17 cellular contexts compared by ENCODE assay signal in the genomic region with DNA sequence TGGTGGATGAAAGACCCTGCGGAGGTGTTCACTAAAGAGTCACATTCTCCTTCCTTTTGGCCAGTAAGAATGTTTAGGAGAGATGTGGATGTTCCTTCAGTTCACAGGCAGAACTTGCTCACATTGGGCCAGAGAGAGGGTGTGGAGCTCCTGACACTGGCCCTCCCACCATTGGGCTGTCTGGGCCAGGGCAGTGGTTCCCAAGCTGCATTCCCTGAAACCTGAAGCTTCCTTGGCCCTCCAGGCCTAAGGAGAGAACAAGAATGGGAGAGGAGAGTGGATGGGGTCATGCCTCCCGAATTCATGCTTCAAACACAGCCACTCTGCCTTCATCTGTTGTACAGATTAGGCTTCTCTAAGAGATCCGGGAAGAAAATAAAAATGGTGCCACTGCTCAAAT.
"Had no signal": no experiment of that assay in that cellular context is flagged by ENCODE, and none has a peak within 500 bp of the region (broad histone marks: within the 10 kb centered on the region; RNA-seq: fewer than 3 reads in every experiment).

No MANE protein-coding gene starts in this region.

- H3K27ac Mint-ChIP-seq: activated CD8-positive, alpha-beta memory T cell treated with anti-CD3 and anti-CD28 coated beads, Interleukin-2, amount 10 ng/mL, durations not matched to agents 7 days and 5 days; activated naive CD4-positive, alpha-beta T cell treated with anti-CD3 and anti-CD28 coated beads, Interleukin-2, amount 10 ng/mL, durations not matched to agents 7 days and 5 days; activated T-helper 2 cell treated with anti-CD3 and anti-CD28 coated beads, Interferon-gamma antibody, Interleukin-2, Interleukin-4, amounts not matched to agents 10 μg/mL and 5 μg/mL and 100 μg/mL, durations not matched to agents 14 hours and 24 hours and 36 hours; natural killer cell treated with Interleukin-12 subunit alpha and Interleukin-12 subunit beta and Interleukin-15 and Interleukin-18, amount 100 ng/mL, for 72 hours had no signal

- H3K36me3 Mint-ChIP-seq: activated CD8-positive, alpha-beta memory T cell treated with anti-CD3 and anti-CD28 coated beads, Interleukin-2, amount 10 ng/mL, durations not matched to agents 7 days and 5 days; activated naive CD4-positive, alpha-beta T cell treated with anti-CD3 and anti-CD28 coated beads, Interleukin-2, amount 10 ng/mL, durations not matched to agents 7 days and 5 days; natural killer cell treated with Interleukin-12 subunit alpha and Interleukin-12 subunit beta and Interleukin-15 and Interleukin-18, amount 100 ng/mL, for 72 hours had no signal

- H3K9me3 ChIP-seq: ascending aorta, prostate gland, right lobe of liver, stomach, testis had no signal

- H3K4me1 ChIP-seq: ascending aorta, right lobe of liver, testis had no signal

- ATAC-seq: activated CD8-positive, alpha-beta memory T cell treated with anti-CD3 and anti-CD28 coated beads, Interleukin-2, amount 10 ng/mL, durations not matched to agents 7 days and 5 days; right lobe of liver had no signal

- H3K9me3 Mint-ChIP-seq: activated naive CD4-positive, alpha-beta T cell treated with anti-CD3 and anti-CD28 coated beads, Interleukin-2, amount 10 ng/mL, durations not matched to agents 7 days and 5 days; activated T-helper 2 cell treated with anti-CD3 and anti-CD28 coated beads, Interferon-gamma antibody, Interleukin-2, Interleukin-4, amounts not matched to agents 10 μg/mL and 5 μg/mL and 100 μg/mL, durations not matched to agents 14 hours and 24 hours and 36 hours; natural killer cell treated with Interleukin-12 subunit alpha and Interleukin-12 subunit beta and Interleukin-15 and Interleukin-18, amount 100 ng/mL, for 72 hours had no signal

- H3K27me3 ChIP-seq: ascending aorta, cardiac muscle cell, dorsolateral prefrontal cortex, right lobe of liver, stomach, testis had no signal

- H3K36me3 ChIP-seq: ascending aorta, cardiac muscle cell, prostate gland, right lobe of liver, stomach had no signal

- H3K27ac ChIP-seq: ascending aorta, cardiac muscle cell, dorsolateral prefrontal cortex, prostate gland, right lobe of liver, stomach, testis had no signal

- H3K4me3 ChIP-seq: ascending aorta, cardiac muscle cell, dorsolateral prefrontal cortex, prostate gland, right lobe of liver, stomach, testis had no signal

- H3K4me1 Mint-ChIP-seq: activated naive CD4-positive, alpha-beta T cell treated with anti-CD3 and anti-CD28 coated beads, Interleukin-2, amount 10 ng/mL, durations not matched to agents 7 days and 5 days had no signal

- DNase-seq: activated CD4-positive, alpha-beta T cell treated with anti-CD3 and anti-CD28 coated beads, Interleukin-2, amount 50 U/mL, for 48 hours; activated CD4-positive, CD25-positive, alpha-beta regulatory T cell treated with anti-CD3 and anti-CD28 coated beads, Interleukin-2, amount 50 U/mL, for 72 hours; activated CD8-positive, alpha-beta memory T cell treated with anti-CD3 and anti-CD28 coated beads, Interleukin-2, amount 10 ng/mL, durations not matched to agents 7 days and 5 days; activated naive CD4-positive, alpha-beta T cell treated with anti-CD3 and anti-CD28 coated beads, Interleukin-2, amount 10 ng/mL, durations not matched to agents 7 days and 5 days; activated T-cell treated with anti-CD3 and anti-CD28 coated beads, Interleukin-2, amount 50 U/mL, for 1 hour; dorsolateral prefrontal cortex; head of caudate nucleus; mesendoderm; right lobe of liver; stimulated activated CD4-positive, alpha-beta T cell treated with anti-CD3 and anti-CD28 coated beads, Interleukin-1b, Interleukin-23, amount 100 ng/mL, for 48 hours; stomach; testis had no signal

- H3K4me3 Mint-ChIP-seq: activated CD8-positive, alpha-beta memory T cell treated with anti-CD3 and anti-CD28 coated beads, Interleukin-2, amount 10 ng/mL, durations not matched to agents 7 days and 5 days; activated naive CD4-positive, alpha-beta T cell treated with anti-CD3 and anti-CD28 coated beads, Interleukin-2, amount 10 ng/mL, durations not matched to agents 7 days and 5 days; natural killer cell treated with Interleukin-12 subunit alpha and Interleukin-12 subunit beta and Interleukin-15 and Interleukin-18, amount 100 ng/mL, for 72 hours had no signal
